In genomic region chr16:67720236-67720635, GRCh38 we compare ENCODE assay signal across 8 cellular contexts. TPM values are rescaled to one million over a fixed set of nuclear protein-coding genes. Genes with fewer than 3 reads are reported as not detected.
DNase-seq lines count a peak whose midpoint lies in the region; ATAC-seq and TF ChIP-seq lines count a peak whose summit lies in the region.

No MANE protein-coding gene starts in this region.

- WGBS in right cardiac atrium, result 23% methylated on average over 1 of the region's 1 CpG

- H3K4me3 ChIP-seq in right cardiac atrium (ENCODE audit: low read length) (peak overlapping the region; percentile 69), breast epithelium (peak overlapping the region in 2 of 3 donors; percentile 86 to 99), muscle layer of duodenum (ENCODE audit: low read depth in 1 of 2, low read length in 2 of 2) (peak overlapping the region; percentile 84 to 94)

- DNase-seq in right cardiac atrium, result no peak
- DNase-seq in left cardiac atrium, result no peak
- DNase-seq in breast epithelium (ENCODE audit: low spot score in 2 of 2), result no peak
- DNase-seq in activated effector memory CD4-positive, alpha-beta T cell treated with anti-CD3 and anti-CD28 coated beads, Interleukin-2, amount 50 U/mL, for 16 hours, result no peak
- no peak for DNase-seq in NOMO-1 treated with DMSO at 0.1 percent for 48 hours (lab: John Stamatoyannopoulos, UW; ENCODE audit: unreplicated experiment)

- TF ChIP-seq POLR2A in breast epithelium (IDR thresholded peaks at IDR 0.05), result no peak

- TF ChIP-seq CTCF in breast epithelium (IDR thresholded peaks at IDR 0.05), result no peak

- no peak for ATAC-seq in right cardiac atrium
- ATAC-seq in left cardiac atrium, result no peak
- no peak for ATAC-seq in GM19452 (IDR thresholded peaks at IDR 0.05; ENCODE audit: unreplicated experiment)
- no peak for ATAC-seq in HG03175 (IDR thresholded peaks at IDR 0.05; ENCODE audit: unreplicated experiment)

- H3K9me3 ChIP-seq in right cardiac atrium (ENCODE audit: control insufficient read depth, low read length), result no peaks in the 10 kb centered on the region
- H3K9me3 ChIP-seq in breast epithelium, result no peaks in the 10 kb centered on the region
- no peaks in the 10 kb centered on the region for H3K9me3 ChIP-seq in muscle layer of duodenum (ENCODE audit: control insufficient read depth in 1 of 2, low read length in 2 of 2)

- intact Hi-C loops in right cardiac atrium (cut with DNase I) (loop anchor here in 1 of 4 donors (10.0 kb wide), 1 partner anchor 55 kb away; no protein-coding TSS in a partner anchor), left cardiac atrium (cut with DNase I) (loop anchor here in 1 of 2 donors (5.0 kb wide), 1 partner anchor 48 kb away; no protein-coding TSS in a partner anchor), breast epithelium (cut with DNase I; ENCODE audit: low total_unique reads) (no loop called here)

- no peaks in the 10 kb centered on the region for H3K36me3 ChIP-seq in breast epithelium
- H3K36me3 ChIP-seq in muscle layer of duodenum (ENCODE audit: control insufficient read depth in 1 of 2, insufficient read depth in 2 of 2, low read length in 2 of 2), result peaks cover 6% of the 10 kb centered on the region in 2 donors

- no peaks in the 10 kb centered on the region for H3K27me3 ChIP-seq in right cardiac atrium (ENCODE audit: control insufficient read depth, insufficient read depth)
- no peaks in the 10 kb centered on the region for H3K27me3 ChIP-seq in breast epithelium
- no peaks in the 10 kb centered on the region for H3K27me3 ChIP-seq in muscle layer of duodenum (ENCODE audit: low read depth, low read length)

- peak overlapping the region; percentile 91 for H3K27ac ChIP-seq in right cardiac atrium (ENCODE audit: low read length)
- H3K27ac ChIP-seq in breast epithelium, result peak overlapping the region; percentile 83 to 86
- peak overlapping the region; percentile 91 for H3K27ac ChIP-seq in muscle layer of duodenum (ENCODE audit: low read length)

- H3K4me1 ChIP-seq in right cardiac atrium (ENCODE audit: control insufficient read depth, insufficient read depth, low read length), result no peaks in the 10 kb centered on the region
- H3K4me1 ChIP-seq in breast epithelium, result peaks cover 0 to 5% of the 10 kb centered on the region in 2 donors
- H3K4me1 ChIP-seq in muscle layer of duodenum (ENCODE audit: control insufficient read depth in 1 of 2, insufficient read depth in 2 of 2, low read length in 2 of 2), result peaks cover 4 to 14% of the 10 kb centered on the region in 2 donors

RNA-seq across cellular contexts. Expression of gene GFOD2, which starts 1.1 kb away (rescaled TPM):
- total RNA-seq in right cardiac atrium, result 1 to 10 TPM; 8.2 to 9.9 (median 8.6) TPM
- 8.1 TPM for polyA plus RNA-seq in right cardiac atrium
- 10 to 100 TPM; 10.1 to 11.7 TPM for total RNA-seq in left cardiac atrium
- 10 to 100 TPM; 11.4 to 22.0 (median 21.4) TPM for total RNA-seq in breast epithelium

RNA-seq across cellular contexts. Expression of gene C16orf86, which starts 53.6 kb away (rescaled TPM):
- total RNA-seq in right cardiac atrium (1 to 10 TPM; 3.9 to 6.2 (median 4.9) TPM), left cardiac atrium (1 to 10 TPM; 3.5 to 3.7 TPM), breast epithelium (10 to 100 TPM in 2 of 3 donors, 1 to 10 TPM in 1; 7.2 to 18.1 (median 11.1) TPM)
- 6.0 TPM for polyA plus RNA-seq in right cardiac atrium

RNA-seq across cellular contexts. Expression of gene ENKD1, which starts 53.7 kb away (rescaled TPM):
- total RNA-seq in right cardiac atrium (10 to 100 TPM in 2 of 4 donors, 1 to 10 TPM in 2; 8.6 to 11.1 (median 9.5) TPM), left cardiac atrium (1 to 10 TPM; 7.6 to 9.6 TPM), breast epithelium (10 to 100 TPM; 18.6 to 21.0 (median 20.1) TPM)
- 12.9 TPM for polyA plus RNA-seq in right cardiac atrium

RNA-seq across cellular contexts. Expression of gene PARD6A, which starts 59.5 kb away (rescaled TPM):
- 1 to 10 TPM; 3.4 to 3.5 (median 3.5) TPM for total RNA-seq in right cardiac atrium
- 3.1 TPM for polyA plus RNA-seq in right cardiac atrium
- 1 to 10 TPM; 2.5 to 4.8 TPM for total RNA-seq in left cardiac atrium
- 1 to 10 TPM; 6.4 to 8.5 (median 7.2) TPM for total RNA-seq in breast epithelium
